In genomic region chr6:137165375-137166246, GRCh38 we compare ENCODE assay signal across 9 cellular contexts. TPM values are rescaled to one million over a fixed set of nuclear protein-coding genes. Genes with fewer than 3 reads are reported as not detected.
DNase-seq lines count a peak whose midpoint lies in the region; ATAC-seq, FAIRE-seq and TF ChIP-seq lines count a peak whose summit lies in the region.
"Had no signal": no experiment of that assay in that cellular context is flagged by ENCODE, and none has a peak within 500 bp of the region (broad histone marks: within the 10 kb centered on the region; RNA-seq: fewer than 3 reads in every experiment).

No MANE protein-coding gene starts in this region.

- DNase-seq in AG09319 (ENCODE audit: extremely low read depth, low read depth) = no peak
- no peak for DNase-seq in GM12891 (ENCODE audit: insufficient read length, low spot score)
- DNase-seq in NOMO-1 treated with dmso at 0.1 percent for 144 hours (lab: John Stamatoyannopoulos, UW; ENCODE audit: unreplicated experiment) = peak; percentile 58
- peak; percentile 67 to 77 (median 70) for DNase-seq in body of pancreas
- peak; percentile 69 for DNase-seq in stomach
- DNase-seq in KG1 (lab: John Stamatoyannopoulos, UW) = no peak
- DNase-seq in omental fat pad (ENCODE audit: low spot score) = no peak

- H3K9me3 ChIP-seq in body of pancreas (no peaks in the 10 kb centered on the region), stomach (peaks cover 0 to 13% (median 0%) of the 10 kb centered on the region in 4 donors)

- intact Hi-C loops in body of pancreas (cut with DNase I) (loop anchor here (5.0 kb wide), 1 partner anchor 73 kb away; no protein-coding TSS in a partner anchor), stomach (cut with DNase I; ENCODE audit: low total_unique reads) (no loop called here)

- no peaks in the 10 kb centered on the region for H3K4me1 ChIP-seq in body of pancreas
- H3K4me1 ChIP-seq in stomach = peaks cover 0 to 18% (median 0%) of the 10 kb centered on the region in 4 donors

- TF ChIP-seq CTCF in AG09319 (IDR thresholded peaks at IDR 0.05; ENCODE audit: low read depth, low read length) (peak; percentile 25), body of pancreas (IDR thresholded peaks at IDR 0.05) (peak; percentile 37 to 77 (median 60)), stomach (IDR thresholded peaks at IDR 0.05) (peak in 3 of 7 experiments; percentile 5 to 39 (median 26)), omental fat pad (IDR thresholded peaks at IDR 0.05) (no peak)

- TF ChIP-seq EP300 in stomach (IDR thresholded peaks at IDR 0.05) = no peak

- TF ChIP-seq POLR2A in GM12891 (IDR thresholded peaks at IDR 0.05; ENCODE audit: low read depth, low read length) (peak; percentile 19; the same call in 1 of the 2 replicates), body of pancreas (IDR thresholded peaks at IDR 0.05) (no peak), stomach (IDR thresholded peaks at IDR 0.05) (no peak)

- peak; percentile 58 for ATAC-seq in HG02884 (IDR thresholded peaks at IDR 0.05; ENCODE audit: unreplicated experiment)
- peak; percentile 48 for ATAC-seq in body of pancreas
- ATAC-seq in omental fat pad (ENCODE audit: low FRiP score) = no peak

- H3K27me3 ChIP-seq in body of pancreas (no peaks in the 10 kb centered on the region), stomach (no peaks in the 10 kb centered on the region)

- H3K36me3 ChIP-seq in body of pancreas (replicated peaks in 1 of 2; ENCODE audit: insufficient read depth in 1 of 2, low read depth in 2 of 2) (no peaks in the 10 kb centered on the region), stomach (no peaks in the 10 kb centered on the region)

- H3K4me3 ChIP-seq in body of pancreas (no peak overlapping the region), stomach (no peak overlapping the region)

- FAIRE-seq in GM12891 (lab: Jason Lieb, UNC) = peak; percentile 97

- WGBS in body of pancreas, 2 donors = 58 to 63% methylated on average over 9 of the region's 9 CpGs
- WGBS in stomach, 5 donors = 68 to 73% (median 69%) methylated on average over 9 of the region's 9 CpGs

- H3K27ac ChIP-seq in body of pancreas (no peak overlapping the region), stomach (no peak overlapping the region)

TF ChIP-seq in GM12891, 5 proteins besides CTCF, POLR2A, EP300 and RAD21:
- TF ChIP-seq TAF1 (IDR thresholded peaks at IDR 0.05; ENCODE audit: low read depth, low read length) = no peak; the same call in 1 of the 2 replicates
- peak; percentile 38; the same call in 1 of the 2 replicates for TF ChIP-seq SPI1 (IDR thresholded peaks at IDR 0.05; ENCODE audit: low read depth, low read length)
- peak; percentile 45; the same call in 1 of the 2 replicates for TF ChIP-seq POU2F2 (IDR thresholded peaks at IDR 0.05; ENCODE audit: low read depth, low read length)
- no peak for TF ChIP-seq POLR2AphosphoS5 (IDR thresholded peaks at IDR 0.05; ENCODE audit: low read depth, low read length)

RNA-seq across cellular contexts. Expression of gene IL22RA2, which starts 7.8 kb away (rescaled TPM):
- 0.49 TPM for polyA plus RNA-seq in GM12891 (2012; ENCODE audit: low read depth, missing spikeins)
- not detected for total RNA-seq in body of pancreas
- total RNA-seq in stomach = not detected
- polyA plus RNA-seq in stomach = under 1 TPM in 1 of 3 donors, not detected in 2; 0.05 TPM
- not detected for total RNA-seq in omental fat pad
- total RNA-seq: glomerular endothelial cell had no signal

RNA-seq across cellular contexts. Expression of gene IFNGR1, which starts 53.6 kb away (rescaled TPM):
- polyA plus RNA-seq in GM12891 (2012; ENCODE audit: low read depth, missing spikeins) = 114 TPM
- total RNA-seq in body of pancreas = 10 to 100 TPM; 12.9 to 36.6 TPM
- total RNA-seq in stomach = 100 to 1,000 TPM in 1 of 5 donors, 10 to 100 TPM in 3, 1 to 10 TPM in 1; 1.2 to 122 (median 17.9) TPM
- polyA plus RNA-seq in stomach = 10 to 100 TPM; 23.5 to 46.9 (median 36.5) TPM
- total RNA-seq in omental fat pad = 100 to 1,000 TPM; 104 to 261 (median 147) TPM

Comparison
In these comparisons a context has a peak if more than half of its experiments do, and no peak if none do; other contexts are left out.
1. DNase-seq: peak in NOMO-1 treated with dmso at 0.1 percent for 144 hours (single experiment), body of pancreas (4 of 4) and stomach (single experiment); none in AG09319 (single experiment), GM12891 (single experiment), KG1 (single experiment) and omental fat pad (single experiment).
2. CTCF ChIP-seq: peak in AG09319 (single experiment) and body of pancreas (7 of 7); none in omental fat pad (0 of 3).